16 cellular contexts compared by ENCODE assay signal in the genomic region with DNA sequence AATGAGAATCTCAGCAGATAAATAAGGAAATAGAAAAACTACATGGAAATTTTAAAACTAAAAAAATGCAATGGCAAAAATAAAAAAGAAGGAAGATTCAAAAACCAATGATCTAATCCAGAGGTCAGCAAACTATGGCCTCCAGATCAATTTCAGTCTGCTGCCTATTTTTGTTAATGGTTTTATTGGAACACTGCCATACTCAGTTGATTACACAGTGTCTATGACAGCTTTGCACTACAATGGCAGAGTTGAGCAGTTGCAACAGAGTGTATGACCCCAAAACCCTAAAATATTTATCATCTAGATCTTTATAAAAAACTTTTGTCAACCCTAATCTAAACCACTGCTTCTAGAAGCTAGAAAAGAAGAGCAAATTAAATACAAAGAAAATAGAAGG.
DNase-seq lines count a peak whose midpoint lies in the region; ATAC-seq lines count a peak whose summit lies in the region.
"Had no signal": no experiment of that assay in that cellular context is flagged by ENCODE, and none has a peak within 500 bp of the region (broad histone marks: within the 10 kb centered on the region; RNA-seq: fewer than 3 reads in every experiment).

No MANE protein-coding gene starts in this region.

- no peak overlapping the region for H2AK5ac ChIP-seq in trophoblast cell (ENCODE audit: low read length)

- H4K91ac ChIP-seq in trophoblast cell (ENCODE audit: low read depth, low read length) = no peak overlapping the region

- H2BK12ac ChIP-seq in trophoblast cell (ENCODE audit: low read length) = no peak overlapping the region

- no peak overlapping the region for H2AFZ ChIP-seq in trophoblast cell (ENCODE audit: insufficient read depth, low read length, poor library complexity)

- no peak overlapping the region for H3K27ac ChIP-seq in trophoblast cell (ENCODE audit: low read depth, low read length)
- H3K27ac ChIP-seq: BLaER1 had no signal

- H4K12ac ChIP-seq in trophoblast cell (ENCODE audit: low read depth, low read length) = no peak overlapping the region

- no peak overlapping the region for H3K23ac ChIP-seq in trophoblast cell (ENCODE audit: low read length)

- ATAC-seq in left lobe of liver (peak; percentile 61), HG03342 (IDR thresholded peaks at IDR 0.05; ENCODE audit: unreplicated experiment) (no peak), GM21825 (IDR thresholded peaks at IDR 0.05; ENCODE audit: unreplicated experiment) (no peak)
- ATAC-seq: CD8-positive, alpha-beta T cell; K562; T-helper 17 cell had no signal

- H3K79me1 ChIP-seq in trophoblast cell (ENCODE audit: low read length) = no peaks in the 10 kb centered on the region

- H3K18ac ChIP-seq in trophoblast cell (ENCODE audit: low read length) = no peak overlapping the region

- no peak overlapping the region for H3K14ac ChIP-seq in trophoblast cell (ENCODE audit: low read length)

- no peak overlapping the region for H3K4ac ChIP-seq in trophoblast cell (ENCODE audit: low read depth, low read length)

- no peaks in the 10 kb centered on the region for H3K79me2 ChIP-seq in trophoblast cell (ENCODE audit: control insufficient read depth, insufficient read depth, low read length, poor library complexity)

- H2BK5ac ChIP-seq in trophoblast cell (ENCODE audit: low read depth, low read length, poor library complexity) = no peak overlapping the region

- H3K27me3 ChIP-seq in trophoblast cell (ENCODE audit: insufficient read depth, low read length) = no peaks in the 10 kb centered on the region
- H3K27me3 ChIP-seq: BLaER1 had no signal

- no peaks in the 10 kb centered on the region for H3K9me3 ChIP-seq in trophoblast cell (ENCODE audit: insufficient read depth, low read depth, low read length)
- H3K9me3 ChIP-seq: BLaER1 had no signal

- no peak overlapping the region for H3K9ac ChIP-seq in trophoblast cell (ENCODE audit: low read length)
- H3K9ac ChIP-seq: BLaER1 had no signal

- peak; percentile 22 for DNase-seq in NCI-H345 (lab: John Stamatoyannopoulos, UW)
- DNase-seq in NCI-H345 treated with DMSO at 0.1 percent for 48 hours (lab: John Stamatoyannopoulos, UW; ENCODE audit: unreplicated experiment) = no peak
- DNase-seq in NCI-H1092 treated with DMSO at 0.1 percent for 48 hours (lab: John Stamatoyannopoulos, UW) = peak; percentile 84
- peak; percentile 0 for DNase-seq in NCI-H2196 treated with DMSO at 0.1 percent for 48 hours (lab: John Stamatoyannopoulos, UW; ENCODE audit: unreplicated experiment)
- no peak for DNase-seq in left lobe of liver (ENCODE audit: low spot score)
- no peak for DNase-seq in trophoblast cell
- DNase-seq: CD8-positive, alpha-beta T cell; MV-4-11; NCI-H146; NCI-H2107; SIG-M5; T-helper 17 cell had no signal

- no peak overlapping the region for H3K4me2 ChIP-seq in trophoblast cell (ENCODE audit: low read length)
- H3K4me2 ChIP-seq: BLaER1 had no signal

- no peak overlapping the region for H2BK120ac ChIP-seq in trophoblast cell (ENCODE audit: insufficient read depth, low read length, poor library complexity)

- H3K4me1 ChIP-seq in trophoblast cell (ENCODE audit: control insufficient read depth in 1 of 2, insufficient read depth in 2 of 2, low read length in 2 of 2) = no peaks in the 10 kb centered on the region
- H3K4me1 ChIP-seq: BLaER1 had no signal

- no peak overlapping the region for H4K8ac ChIP-seq in trophoblast cell (ENCODE audit: low read depth, low read length)

- H3K36me3 ChIP-seq in trophoblast cell (ENCODE audit: control insufficient read depth in 1 of 2, insufficient read depth in 2 of 2, low read length in 2 of 2) = no peaks in the 10 kb centered on the region
- H3K36me3 ChIP-seq: BLaER1 had no signal

- no peak overlapping the region for H3K4me3 ChIP-seq in trophoblast cell (ENCODE audit: low read depth, low read length)
- H3K4me3 ChIP-seq: BLaER1, K562 had no signal

Comparison
In these comparisons a context has a peak if more than half of its experiments do, and no peak if none do; other contexts are left out.
1. DNase-seq: peak in NCI-H345 (single experiment), NCI-H1092 treated with DMSO at 0.1 percent for 48 hours (single experiment) and NCI-H2196 treated with DMSO at 0.1 percent for 48 hours (single experiment); none in NCI-H345 treated with DMSO at 0.1 percent for 48 hours (single experiment), left lobe of liver (single experiment) and trophoblast cell (0 of 2).